8 cellular contexts compared by ENCODE assay signal in genomic region chr4:22410645-22411247, GRCh38.
A peak's percentile ranks its signal among the peaks of the same experiment; 100 is the strongest.
DNase-seq lines count a peak whose midpoint lies in the region; ATAC-seq and TF ChIP-seq lines count a peak whose summit lies in the region.

No MANE protein-coding gene starts in this region.

- no peak overlapping the region for H3K4me3 ChIP-seq in epithelial cell of esophagus (ENCODE audit: low read length)
- no peak overlapping the region for H3K4me3 ChIP-seq in stomach

- intact Hi-C loops in stomach (cut with DNase I; ENCODE audit: low total_unique reads), result no loop called here

- no peaks in the 10 kb centered on the region for H3K9me3 ChIP-seq in stomach

- H3K27ac ChIP-seq in stomach, result no peak overlapping the region

- H3K4me1 ChIP-seq in stomach, result no peaks in the 10 kb centered on the region

- TF ChIP-seq EP300 in stomach (IDR thresholded peaks at IDR 0.05), result no peak

- DNase-seq in NCI-H2196 (lab: John Stamatoyannopoulos, UW; ENCODE audit: unreplicated experiment) (peak; percentile 13), NCI-H2196 treated with DMSO at 0.1 percent for 48 hours (lab: John Stamatoyannopoulos, UW; ENCODE audit: unreplicated experiment) (no peak), NCI-H526 treated with DMSO at 0.1 percent for 48 hours (lab: John Stamatoyannopoulos, UW) (peak; percentile 24), epithelial cell of esophagus (ENCODE audit: low read depth) (peak; percentile 15), stomach (no peak), A172 (ENCODE audit: low spot score) (no peak), GF-D8 (lab: John Stamatoyannopoulos, UW) (no peak)

- H3K36me3 ChIP-seq in stomach, result peaks cover 0 to 21% (median 10%) of the 10 kb centered on the region in 4 donors

- 69 to 94% (median 86%) methylated on average over 1 of the region's 1 CpG for WGBS in stomach, 5 donors

- TF ChIP-seq CTCF in epithelial cell of esophagus (IDR thresholded peaks at IDR 0.05; ENCODE audit: insufficient read depth, low read depth, low read length, missing control alignments), result peak; percentile 33
- peak in 4 of 7 experiments; percentile 13 to 59 (median 49) for TF ChIP-seq CTCF in stomach (IDR thresholded peaks at IDR 0.05)

- ATAC-seq in HG03571 (IDR thresholded peaks at IDR 0.05; ENCODE audit: unreplicated experiment), result no peak

- TF ChIP-seq POLR2A in stomach (IDR thresholded peaks at IDR 0.05), result no peak

- H3K27me3 ChIP-seq in stomach, result no peaks in the 10 kb centered on the region

Comparison
In these comparisons a context has a peak if more than half of its experiments do, and no peak if none do; other contexts are left out.
1. DNase-seq: peak in NCI-H2196 (single experiment), NCI-H526 treated with DMSO at 0.1 percent for 48 hours (single experiment) and epithelial cell of esophagus (single experiment); none in NCI-H2196 treated with DMSO at 0.1 percent for 48 hours (single experiment), stomach (single experiment), A172 (single experiment) and GF-D8 (single experiment).